In the genomic region with DNA sequence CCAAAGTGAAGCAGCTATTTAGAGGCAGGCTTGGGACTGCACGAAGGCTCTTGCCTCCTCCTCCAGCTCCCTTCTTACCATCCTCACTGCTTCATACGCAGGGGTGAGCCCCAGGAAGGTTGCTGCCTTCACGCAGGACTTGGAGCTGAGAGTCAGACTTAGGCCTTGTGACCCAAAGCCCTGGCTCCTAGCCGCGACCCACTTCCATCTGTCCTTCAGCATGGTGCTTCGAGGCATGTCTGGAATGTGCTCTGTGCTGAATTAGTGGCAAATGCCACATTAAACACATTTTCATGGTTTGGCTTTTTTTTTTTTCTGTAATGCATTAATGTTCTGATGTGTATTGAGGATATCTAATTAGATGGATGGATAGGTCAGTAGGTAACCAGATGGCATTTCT, we compare ENCODE assay signal across 23 cellular contexts. TPM values are rescaled to one million over a fixed set of nuclear protein-coding genes. Genes with fewer than 3 reads are reported as not detected.
DNase-seq lines count a peak whose midpoint lies in the region; ATAC-seq, FAIRE-seq and TF ChIP-seq lines count a peak whose summit lies in the region.
"Had no signal": no experiment of that assay in that cellular context is flagged by ENCODE, and none has a peak within 500 bp of the region (broad histone marks: within the 10 kb centered on the region; RNA-seq: fewer than 3 reads in every experiment).

No MANE protein-coding gene starts in this region.

- ATAC-seq in Right ventricle myocardium superior (ENCODE audit: poor library complexity) = peak; percentile 32
- ATAC-seq in left ventricle myocardium superior = no peak
- no peak for ATAC-seq in gastroesophageal sphincter
- ATAC-seq: GM12878 had no signal

- no peak for DNase-seq in Right ventricle myocardium superior
- DNase-seq in left ventricle myocardium superior = no peak
- peak; percentile 60 for DNase-seq in astrocyte of the hippocampus (ENCODE audit: low read depth, low spot score)
- peak; percentile 63 for DNase-seq in myocyte (ENCODE audit: low read depth)
- no peak for DNase-seq in uterus
- no peak for DNase-seq in GF-D8 (lab: John Stamatoyannopoulos, UW)
- no peak for DNase-seq in GM12892 (ENCODE audit: insufficient read length)
- DNase-seq: 8988T; activated CD8-positive, alpha-beta memory T cell treated with anti-CD3 and anti-CD28 coated beads, Interleukin-2, amount 50 U/mL, for 48 hours; activated naive CD8-positive, alpha-beta T cell treated with anti-CD3 and anti-CD28 coated beads, Interleukin-2, amount 50 U/mL, for 24 hours; DMS 273 treated with DMSO at 0.1 percent for 48 hours; GDM1; NCI-H187; small intestine; stimulated activated CD4-positive, alpha-beta T cell treated with anti-CD3 and anti-CD28 coated beads, Interleukin-4, amount 100 ng/mL, for 4 hours; stomach; WERI-Rb-1 had no signal

- H3K9me3 ChIP-seq in uterus (no peaks in the 10 kb centered on the region), gastroesophageal sphincter (no peaks in the 10 kb centered on the region)
- H3K9me3 ChIP-seq: BLaER1 treated with 17β-estradiol and CSF1 and Interleukin-3, amounts not matched to agents 10 nM and 100 nM; pancreas; stomach had no signal

- 77 to 90% methylated on average over 2 to 4 of the region's 6 CpGs for WGBS in gastroesophageal sphincter (ENCODE audit: low coverage in 1 of 2), 2 donors

- H3K36me3 ChIP-seq in uterus (no peaks in the 10 kb centered on the region), gastroesophageal sphincter (peaks cover 0 to 91% of the 10 kb centered on the region in 2 donors)

- H3K27me3 ChIP-seq in uterus = no peaks in the 10 kb centered on the region
- H3K27me3 ChIP-seq in gastroesophageal sphincter = no peaks in the 10 kb centered on the region
- H3K27me3 ChIP-seq: BLaER1 treated with 17β-estradiol and CSF1 and Interleukin-3, amounts not matched to agents 10 nM and 100 nM; foreskin keratinocyte; pancreas; stomach had no signal

- no peak for TF ChIP-seq POLR2A in uterus (IDR thresholded peaks at IDR 0.05)
- no peak for TF ChIP-seq POLR2A in GM12892 (IDR thresholded peaks at IDR 0.05; ENCODE audit: low read depth, low read length)
- no peak for TF ChIP-seq POLR2A in gastroesophageal sphincter (IDR thresholded peaks at IDR 0.05)

- H3K4me1 ChIP-seq in uterus (peaks cover 0 to 4% of the 10 kb centered on the region in 2 donors), gastroesophageal sphincter (peaks cover 0 to 21% (median 0%) of the 10 kb centered on the region in 3 donors)
- H3K4me1 ChIP-seq: pancreas had no signal

- FAIRE-seq in GM12892 (lab: Jason Lieb, UNC) = no peak
- FAIRE-seq: GM12878, pancreas, small intestine had no signal

- H3K4me3 ChIP-seq in uterus (no peak overlapping the region), gastroesophageal sphincter (no peak overlapping the region)
- H3K4me3 ChIP-seq: BLaER1 treated with 17β-estradiol and CSF1 and Interleukin-3, amounts not matched to agents 10 nM and 100 nM; GM12878; pancreas; stomach had no signal

- intact Hi-C loops in Right ventricle myocardium superior (cut with DNase I) (no loop called here), left ventricle myocardium superior (cut with micrococcal nuclease) (no loop called here), uterus (cut with DNase I; ENCODE audit: low total_unique reads) (no loop called here)

- no peak for TF ChIP-seq CTCF in uterus (IDR thresholded peaks at IDR 0.05)
- no peak for TF ChIP-seq CTCF in gastroesophageal sphincter (IDR thresholded peaks at IDR 0.05)

- H3K27ac ChIP-seq in uterus (peak overlapping the region; percentile 31 to 86), gastroesophageal sphincter (peak overlapping the region in 1 of 4 donors; percentile 17)
- H3K27ac ChIP-seq: BLaER1 treated with 17β-estradiol and CSF1 and Interleukin-3, amounts not matched to agents 10 nM and 100 nM; KMS-11; WERI-Rb-1 had no signal

- no peak for TF ChIP-seq EP300 in gastroesophageal sphincter (IDR thresholded peaks at IDR 0.05)

RNA-seq across cellular contexts. Expression of gene ITGB1BP1, which starts 37.5 kb away (rescaled TPM):
- 97.0 TPM for total RNA-seq in Right ventricle myocardium superior
- 102 TPM for total RNA-seq in left ventricle myocardium superior
- total RNA-seq in myocyte = 45.9 and 47.4 TPM in 2 replicates
- 186 TPM for polyA plus RNA-seq in myocyte (2012)
- 100 to 1,000 TPM in 1 of 4 donors, 10 to 100 TPM in 3; 32.0 to 106 (median 45.1) TPM for total RNA-seq in uterus
- 103 TPM for polyA plus RNA-seq in GM12892 (2012; ENCODE audit: missing spikeins)
- total RNA-seq in gastroesophageal sphincter = 10 to 100 TPM; 52.8 to 80.4 (median 69.6) TPM

RNA-seq across cellular contexts. Expression of gene CPSF3, which starts 37.6 kb away (rescaled TPM):
- 14.0 TPM for total RNA-seq in Right ventricle myocardium superior
- 15.5 TPM for total RNA-seq in left ventricle myocardium superior
- 44.0 and 45.3 TPM in 2 replicates for total RNA-seq in myocyte
- polyA plus RNA-seq in myocyte (2012) = 22.4 TPM
- 10 to 100 TPM in 3 of 4 donors, 1 to 10 TPM in 1; 7.2 to 45.2 (median 30.3) TPM for total RNA-seq in uterus
- polyA plus RNA-seq in GM12892 (2012; ENCODE audit: missing spikeins) = 56.4 TPM
- 10 to 100 TPM; 18.0 to 27.0 (median 26.1) TPM for total RNA-seq in gastroesophageal sphincter

Comparison
In these comparisons a context has a peak if more than half of its experiments do, and no peak if none do; other contexts are left out.
1. DNase-seq: peak in astrocyte of the hippocampus (single experiment) and myocyte (single experiment); none in Right ventricle myocardium superior (single experiment), left ventricle myocardium superior (single experiment), uterus (0 of 2), GF-D8 (single experiment) and GM12892 (single experiment).